In the genomic region with DNA sequence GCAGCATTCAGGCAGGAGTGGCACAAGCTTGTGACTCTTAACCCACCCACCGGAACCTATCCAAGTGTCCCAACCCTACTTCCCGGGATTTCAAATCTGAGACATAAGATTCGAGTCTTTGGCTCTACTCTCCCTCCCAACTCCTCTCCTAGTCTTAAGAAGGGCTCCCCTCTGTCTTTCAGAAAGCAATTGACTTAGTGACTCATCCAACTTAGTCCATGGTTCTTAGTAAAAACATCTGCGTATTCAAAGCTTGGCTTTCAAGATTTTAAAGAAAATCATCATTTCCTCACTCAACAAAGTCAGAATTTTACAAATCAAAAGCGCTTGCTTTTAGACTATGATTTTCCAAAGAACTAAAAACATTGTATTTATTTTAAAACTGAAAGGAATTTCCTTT, we compare ENCODE assay signal across 14 cellular contexts.
"Had no signal": no experiment of that assay in that cellular context is flagged by ENCODE, and none has a peak within 500 bp of the region (broad histone marks: within the 10 kb centered on the region; RNA-seq: fewer than 3 reads in every experiment).

No MANE protein-coding gene starts in this region.

- H3K79me2 ChIP-seq: parathyroid adenoma had no signal

- H2AFZ ChIP-seq: parathyroid adenoma had no signal

- ATAC-seq: activated CD8-positive, alpha-beta T cell treated with anti-CD3 and anti-CD28 coated beads for 36 hours; activated T-cell treated with anti-CD3 and anti-CD28 coated beads, Interleukin-2, amount 50 U/mL, for 4 hours; SK-N-SH treated with all-trans-retinoic acid at 6 μM for 48 hours had no signal

- H3K9ac ChIP-seq: parathyroid adenoma had no signal

- H3K27ac ChIP-seq: parathyroid adenoma had no signal

- H3K4me1 ChIP-seq: parathyroid adenoma had no signal

- DNase-seq: activated CD4-positive, alpha-beta T cell treated with anti-CD3 and anti-CD28 coated beads for 48 hours; activated CD8-positive, alpha-beta T cell treated with anti-CD3 and anti-CD28 coated beads for 36 hours; activated effector memory CD4-positive, alpha-beta T cell treated with Interleukin-2 at 50 U/mL for 16 hours; activated naive CD4-positive, alpha-beta T cell treated with anti-CD3 and anti-CD28 coated beads, Interleukin-2, amount 50 U/mL, for 16 hours; activated T-cell treated with anti-CD3 and anti-CD28 coated beads, Interleukin-2, amount 50 U/mL, for 4 hours; dermis blood vessel endothelial cell; immature natural killer cell; stimulated activated CD4-positive, alpha-beta T cell treated with anti-CD3 and anti-CD28 coated beads, Interleukin-4, amount 100 ng/mL, for 1 hour; stimulated activated CD8-positive, alpha-beta memory T cell treated with anti-CD3 and anti-CD28 coated beads, Interleukin-4, amount 100 ng/mL, for 48 hours; stimulated activated naive CD4-positive, alpha-beta T cell treated with Interleukin-2 at 50 U/mL for 16 hours; substantia nigra; trophoblast cell had no signal
